Comparison of ENCODE assay signal across 2 cellular contexts in the genomic region with DNA sequence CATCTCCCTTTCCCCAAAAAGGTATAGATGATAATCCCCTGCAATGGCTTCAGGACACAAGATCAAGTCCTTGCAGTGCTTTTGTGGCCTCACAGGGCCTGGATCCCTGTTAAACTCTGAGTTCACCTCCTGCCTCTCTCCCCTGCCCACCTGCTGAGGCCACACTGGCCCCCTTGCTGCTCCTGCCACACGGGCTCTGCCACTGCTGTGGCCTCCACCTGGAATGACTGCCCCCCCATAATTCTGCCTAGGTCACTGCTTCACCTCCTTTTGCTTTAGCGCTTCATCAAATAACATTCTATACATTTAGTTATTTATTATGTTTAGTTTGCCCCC.
TF ChIP-seq lines count a peak whose summit lies in the region.

No MANE protein-coding gene starts in this region.

TF ChIP-seq in HepG2, 621 proteins besides CTCF, POLR2A, EP300 and RAD21:
- no peak for TF ChIP-seq ZNF260 (CRISPR knock-in tag; IDR thresholded peaks at IDR 0.05; ENCODE audit: borderline replicate concordance, low read depth)
TF ChIP-seq in HepG2: peak in this region for 0.

TF ChIP-seq in SK-N-SH, 30 proteins besides CTCF, POLR2A, EP300 and RAD21:
- TF ChIP-seq RCOR1 (IDR thresholded peaks at IDR 0.05; ENCODE audit: low read length) = no peak
- TF ChIP-seq NRF1 (IDR thresholded peaks at IDR 0.05; ENCODE audit: low read depth, low read length) = no peak
- no peak for TF ChIP-seq RFX5 (IDR thresholded peaks at IDR 0.05; ENCODE audit: low read length)
- no peak for TF ChIP-seq USF2 (IDR thresholded peaks at IDR 0.05; ENCODE audit: borderline replicate concordance, low read depth, low read length)
- TF ChIP-seq FOXJ3 (CRISPR knock-in tag; IDR thresholded peaks at IDR 0.05) = no peak
